ENCODE assay signal across 11 cellular contexts in genomic region chr16:2768403-2769089, GRCh38. TPM values are rescaled to one million over a fixed set of nuclear protein-coding genes. Genes with fewer than 3 reads are reported as not detected.
A peak's percentile ranks its signal among the peaks of the same experiment; 100 is the strongest.
DNase-seq lines count a peak whose midpoint lies in the region; ATAC-seq lines count a peak whose summit lies in the region.
"Had no signal": no experiment of that assay in that cellular context is flagged by ENCODE, and none has a peak within 500 bp of the region (broad histone marks: within the 10 kb centered on the region; RNA-seq: fewer than 3 reads in every experiment).

No MANE protein-coding gene starts in this region.

- H3K27ac ChIP-seq in epithelial cell of prostate = peak overlapping the region; percentile 22
- H3K27ac ChIP-seq: HL-60, SJSA1 had no signal

- no peak for ATAC-seq in activated T-cell treated with anti-CD3 and anti-CD28 coated beads, Interleukin-2, amount 50 U/mL, for 72 hours (replicated peaks in 1 of 2)
- no peak for ATAC-seq in stimulated activated naive B cell treated with anti-CD40 and anti-IgM and Interleukin-4, amounts not matched to agents 10 μg/mL and 1 μg/mL and 100 μg/mL, for 72 hours (replicated peaks)

- H3K27me3 Mint-ChIP-seq in activated T-cell treated with anti-CD3 and anti-CD28 coated beads, Interleukin-2, amount 50 U/mL, for 72 hours (ENCODE audit: low read depth) = no peaks in the 10 kb centered on the region
- no peaks in the 10 kb centered on the region for H3K27me3 Mint-ChIP-seq in stimulated activated naive B cell treated with anti-CD40 and anti-IgM and Interleukin-4, amounts not matched to agents 10 μg/mL and 1 μg/mL and 100 μg/mL, for 72 hours

- peak overlapping the region; percentile 69 for H3K27ac Mint-ChIP-seq in activated T-cell treated with anti-CD3 and anti-CD28 coated beads, Interleukin-2, amount 50 U/mL, for 72 hours
- H3K27ac Mint-ChIP-seq in stimulated activated naive B cell treated with anti-CD40 and anti-IgM and Interleukin-4, amounts not matched to agents 10 μg/mL and 1 μg/mL and 100 μg/mL, for 72 hours = peak overlapping the region; percentile 82

- no peaks in the 10 kb centered on the region for H3K9me3 Mint-ChIP-seq in activated T-cell treated with anti-CD3 and anti-CD28 coated beads, Interleukin-2, amount 50 U/mL, for 72 hours
- no peaks in the 10 kb centered on the region for H3K9me3 Mint-ChIP-seq in stimulated activated naive B cell treated with anti-CD40 and anti-IgM and Interleukin-4, amounts not matched to agents 10 μg/mL and 1 μg/mL and 100 μg/mL, for 72 hours

- H3K36me3 Mint-ChIP-seq in activated T-cell treated with anti-CD3 and anti-CD28 coated beads, Interleukin-2, amount 50 U/mL, for 72 hours (ENCODE audit: insufficient read depth in 2 of 2) = peaks cover 19 to 44% of the 10 kb centered on the region in 2 donors
- peaks cover 67 to 84% of the 10 kb centered on the region in 2 donors for H3K36me3 Mint-ChIP-seq in stimulated activated naive B cell treated with anti-CD40 and anti-IgM and Interleukin-4, amounts not matched to agents 10 μg/mL and 1 μg/mL and 100 μg/mL, for 72 hours

- H3K4me3 Mint-ChIP-seq in activated T-cell treated with anti-CD3 and anti-CD28 coated beads, Interleukin-2, amount 50 U/mL, for 72 hours = no peak overlapping the region
- H3K4me3 Mint-ChIP-seq in stimulated activated naive B cell treated with anti-CD40 and anti-IgM and Interleukin-4, amounts not matched to agents 10 μg/mL and 1 μg/mL and 100 μg/mL, for 72 hours = peak overlapping the region in 1 of 2 donors; percentile 3

- peaks cover 21% of the 10 kb centered on the region for H3K4me1 Mint-ChIP-seq in activated T-cell treated with anti-CD3 and anti-CD28 coated beads, Interleukin-2, amount 50 U/mL, for 72 hours (ENCODE audit: low read depth)
- H3K4me1 Mint-ChIP-seq in stimulated activated naive B cell treated with anti-CD40 and anti-IgM and Interleukin-4, amounts not matched to agents 10 μg/mL and 1 μg/mL and 100 μg/mL, for 72 hours = peaks cover 25 to 45% of the 10 kb centered on the region in 2 donors

- DNase-seq in activated T-cell treated with anti-CD3 and anti-CD28 coated beads, Interleukin-2, amount 50 U/mL, for 72 hours = no peak
- DNase-seq in activated T-cell treated with anti-CD3 and anti-CD28 coated beads for 4 hours (no peak), epithelial cell of prostate (ENCODE audit: low read depth, low spot score) (no peak), NCI-H1092 treated with DMSO at 0.1 percent for 48 hours (lab: John Stamatoyannopoulos, UW) (no peak), GF-D8 (lab: John Stamatoyannopoulos, UW) (no peak)
- DNase-seq in stimulated activated naive B cell treated with anti-CD40 and anti-IgM and Interleukin-4, amounts not matched to agents 10 μg/mL and 1 μg/mL and 100 μg/mL, for 72 hours = no peak
- DNase-seq: dermis blood vessel endothelial cell, NCI-H1092 had no signal

RNA-seq across cellular contexts. Expression of gene ELOB, which starts 8.5 kb away (rescaled TPM):
- total RNA-seq in activated T-cell treated with anti-CD3 and anti-CD28 coated beads, Interleukin-2, amount 50 U/mL, for 72 hours = 100 to 1,000 TPM; 158 to 208 TPM

RNA-seq across cellular contexts. Expression of gene SRRM2, which starts 16.1 kb away (rescaled TPM):
- total RNA-seq in activated T-cell treated with anti-CD3 and anti-CD28 coated beads, Interleukin-2, amount 50 U/mL, for 72 hours = 100 to 1,000 TPM; 696 to 731 TPM

RNA-seq across cellular contexts. Expression of gene PRSS33, which starts 18.8 kb away (rescaled TPM):
- under 1 TPM in 1 of 2 donors, not detected in 1; 0.46 TPM for total RNA-seq in activated T-cell treated with anti-CD3 and anti-CD28 coated beads, Interleukin-2, amount 50 U/mL, for 72 hours
- total RNA-seq: dermis blood vessel endothelial cell, renal cortical epithelial cell, SJSA1 had no signal

RNA-seq across cellular contexts. Expression of gene PRSS41, which starts 29.7 kb away (rescaled TPM):
- under 1 TPM in 1 of 2 donors, not detected in 1; 0.29 TPM for total RNA-seq in activated T-cell treated with anti-CD3 and anti-CD28 coated beads, Interleukin-2, amount 50 U/mL, for 72 hours
- total RNA-seq: dermis blood vessel endothelial cell, renal cortical epithelial cell, SJSA1 had no signal

RNA-seq across cellular contexts. Expression of gene PRSS21, which starts 48.5 kb away (rescaled TPM):
- total RNA-seq in activated T-cell treated with anti-CD3 and anti-CD28 coated beads, Interleukin-2, amount 50 U/mL, for 72 hours = 10 to 100 TPM in 1 of 2 donors, 1 to 10 TPM in 1; 2.4 to 10.3 TPM
- total RNA-seq: SJSA1 had no signal
